Comparison of ENCODE assay signal across 8 cellular contexts in the genomic region with DNA sequence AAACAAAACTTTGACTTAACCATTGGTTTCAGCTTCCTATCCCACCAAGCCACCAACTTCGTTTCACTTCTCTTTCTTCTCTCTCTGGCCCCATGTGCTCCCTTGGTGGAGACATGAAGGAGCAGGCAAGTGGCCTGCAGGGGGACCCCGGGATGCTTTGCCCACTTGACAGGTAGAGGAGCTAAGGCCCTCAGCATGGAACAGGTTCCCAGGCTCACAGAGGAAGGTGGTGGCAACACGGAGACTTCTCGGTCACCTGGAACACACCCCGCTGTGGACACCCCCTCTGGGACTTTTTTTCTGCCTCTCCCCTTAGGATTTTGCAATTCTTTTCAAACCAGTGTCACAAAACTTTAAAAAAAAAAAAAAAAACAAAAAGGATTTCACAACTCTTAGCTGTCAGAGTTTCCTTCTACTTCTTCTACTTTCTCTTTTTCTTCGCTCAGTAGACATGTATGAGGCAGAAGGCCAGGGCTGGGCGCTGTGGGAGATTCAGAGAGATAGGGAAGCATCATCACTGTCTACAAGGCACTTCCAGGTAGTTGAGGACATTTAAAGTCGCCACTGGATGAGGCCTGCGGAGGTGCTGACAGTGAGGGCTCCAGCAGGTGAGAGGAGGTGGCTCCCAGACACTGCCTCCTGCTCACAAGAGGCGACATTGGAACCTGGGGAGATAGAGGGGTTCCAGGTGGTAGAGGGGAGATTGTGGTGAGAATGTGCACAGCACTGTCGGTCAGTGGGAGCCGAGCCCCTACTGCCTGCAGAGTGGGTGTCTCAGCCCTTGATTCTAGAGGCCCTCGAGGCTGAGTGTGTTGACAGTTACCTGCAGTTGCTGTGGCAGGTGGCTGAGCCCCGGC.
DNase-seq lines count a peak whose midpoint lies in the region; ATAC-seq, FAIRE-seq and TF ChIP-seq lines count a peak whose summit lies in the region.

No MANE protein-coding gene starts in this region.

- no peak overlapping the region for H3K4me3 ChIP-seq in astrocyte (ENCODE audit: insufficient read depth, low read depth, low read length)
- no peak overlapping the region for H3K4me3 ChIP-seq in CD8-positive, alpha-beta T cell (ENCODE audit: low read depth, low read length)

- H3K79me2 ChIP-seq in astrocyte (ENCODE audit: insufficient read depth, low read length) = no peaks in the 10 kb centered on the region

- POLR2A ChIA-PET in CD8-positive, alpha-beta T cell (lab: Charles Lee) = interaction anchor here (0.6 kb wide), 1 partner anchor 115 kb away, joined by 3 read pairs; no protein-coding TSS in a partner anchor

- H3K4me1 Mint-ChIP-seq in astrocyte (ENCODE audit: low read depth, unreplicated experiment) = no peaks in the 10 kb centered on the region
- H3K4me1 Mint-ChIP-seq in natural killer cell = peaks cover 3 to 11% of the 10 kb centered on the region in 2 donors
- no peaks in the 10 kb centered on the region for H3K4me1 Mint-ChIP-seq in CD8-positive, alpha-beta T cell (ENCODE audit: low read depth)

- H3K36me3 Mint-ChIP-seq in astrocyte (ENCODE audit: low read depth, unreplicated experiment) (peaks cover 50% of the 10 kb centered on the region), natural killer cell (no peaks in the 10 kb centered on the region)
- no peaks in the 10 kb centered on the region for H3K36me3 Mint-ChIP-seq in CD8-positive, alpha-beta T cell

- no peaks in the 10 kb centered on the region for H4K20me1 ChIP-seq in astrocyte (ENCODE audit: insufficient read depth, low read length)

- no peak overlapping the region for H3K27ac Mint-ChIP-seq in astrocyte (ENCODE audit: unreplicated experiment)
- H3K27ac Mint-ChIP-seq in natural killer cell = peak overlapping the region in 1 of 2 donors; percentile 65
- H3K27ac Mint-ChIP-seq in CD8-positive, alpha-beta T cell = no peak overlapping the region

- no peaks in the 10 kb centered on the region for H3K27me3 ChIP-seq in astrocyte (ENCODE audit: insufficient read depth, low read length)
- no peaks in the 10 kb centered on the region for H3K27me3 ChIP-seq in CD8-positive, alpha-beta T cell (ENCODE audit: insufficient read depth, low read length)

- H3K9me3 ChIP-seq in astrocyte (ENCODE audit: insufficient read depth, low read depth, low read length) = no peaks in the 10 kb centered on the region
- no peaks in the 10 kb centered on the region for H3K9me3 ChIP-seq in CD8-positive, alpha-beta T cell (ENCODE audit: low read length)

- TF ChIP-seq CTCF in astrocyte (IDR thresholded peaks at IDR 0.05; ENCODE audit: insufficient read depth, low read depth, low read length) (no peak), natural killer cell (IDR thresholded peaks at IDR 0.05) (no peak)
- TF ChIP-seq CTCF in CD8-positive, alpha-beta T cell (IDR thresholded peaks at IDR 0.05) = no peak

- ATAC-seq in GM18498 (IDR thresholded peaks at IDR 0.05; ENCODE audit: unreplicated experiment) (peak; percentile 89), GM21423 (IDR thresholded peaks at IDR 0.05; ENCODE audit: unreplicated experiment) (peak; percentile 86), natural killer cell (peak in 2 of 3 donors; percentile 31 to 47)
- ATAC-seq in CD8-positive, alpha-beta T cell = no peak

- H3K9ac ChIP-seq in astrocyte (ENCODE audit: low read length) = no peak overlapping the region

- H3K27me3 Mint-ChIP-seq in astrocyte (ENCODE audit: low read depth, unreplicated experiment) (no peaks in the 10 kb centered on the region), natural killer cell (ENCODE audit: low read depth in 2 of 2) (peaks cover 25 to 26% of the 10 kb centered on the region in 2 donors)
- peaks cover 3% of the 10 kb centered on the region for H3K27me3 Mint-ChIP-seq in CD8-positive, alpha-beta T cell (ENCODE audit: low read depth)

- H3K4me1 ChIP-seq in astrocyte (ENCODE audit: insufficient read depth, low read length) = no peaks in the 10 kb centered on the region
- no peaks in the 10 kb centered on the region for H3K4me1 ChIP-seq in CD8-positive, alpha-beta T cell (ENCODE audit: insufficient read depth, low read length)

- CTCF ChIA-PET in CD8-positive, alpha-beta T cell (lab: Charles Lee) = interaction anchor here (0.5 to 4.8 kb wide), 4 partner anchors 9 to 353 kb away, joined by 3 to 35 read pairs (median 6); no protein-coding TSS in a partner anchor

- peak overlapping the region; percentile 11 for H3K4me3 Mint-ChIP-seq in astrocyte (ENCODE audit: unreplicated experiment)
- no peak overlapping the region for H3K4me3 Mint-ChIP-seq in natural killer cell
- H3K4me3 Mint-ChIP-seq in CD8-positive, alpha-beta T cell = no peak overlapping the region

- H2AFZ ChIP-seq in astrocyte (ENCODE audit: low read depth, low read length) = no peak overlapping the region

- peak; percentile 4 for DNase-seq in HT-29 (ENCODE audit: low spot score)
- DNase-seq in astrocyte (ENCODE audit: low read depth) = no peak
- DNase-seq in natural killer cell = no peak
- DNase-seq in CD8-positive, alpha-beta T cell = no peak
- DNase-seq in LoVo (ENCODE audit: low spot score) = no peak
- DNase-seq in RCC 7860 (ENCODE audit: low spot score) = no peak

- intact Hi-C loops in natural killer cell (cut with micrococcal nuclease) = no loop called here
- intact Hi-C loops in CD8-positive, alpha-beta T cell (cut with DNase I, micrococcal nuclease) = no loop called here

- H3K9me3 Mint-ChIP-seq in astrocyte (ENCODE audit: unreplicated experiment) (no peaks in the 10 kb centered on the region), natural killer cell (no peaks in the 10 kb centered on the region)
- no peaks in the 10 kb centered on the region for H3K9me3 Mint-ChIP-seq in CD8-positive, alpha-beta T cell

- peaks cover 33% of the 10 kb centered on the region for H3K36me3 ChIP-seq in astrocyte (ENCODE audit: insufficient read depth, low read length)
- no peaks in the 10 kb centered on the region for H3K36me3 ChIP-seq in CD8-positive, alpha-beta T cell (ENCODE audit: insufficient read depth, low read length)

- H3K27ac ChIP-seq in astrocyte (ENCODE audit: low read depth, low read length) = no peak overlapping the region
- H3K27ac ChIP-seq in CD8-positive, alpha-beta T cell (ENCODE audit: low read depth, low read length) = no peak overlapping the region

- no peak overlapping the region for H3K4me2 ChIP-seq in astrocyte (ENCODE audit: low read length)

- FAIRE-seq in astrocyte (lab: Jason Lieb, UNC) = no peak
- FAIRE-seq in RCC 7860 (lab: Jason Lieb, UNC) = no peak
